In the genomic region with DNA sequence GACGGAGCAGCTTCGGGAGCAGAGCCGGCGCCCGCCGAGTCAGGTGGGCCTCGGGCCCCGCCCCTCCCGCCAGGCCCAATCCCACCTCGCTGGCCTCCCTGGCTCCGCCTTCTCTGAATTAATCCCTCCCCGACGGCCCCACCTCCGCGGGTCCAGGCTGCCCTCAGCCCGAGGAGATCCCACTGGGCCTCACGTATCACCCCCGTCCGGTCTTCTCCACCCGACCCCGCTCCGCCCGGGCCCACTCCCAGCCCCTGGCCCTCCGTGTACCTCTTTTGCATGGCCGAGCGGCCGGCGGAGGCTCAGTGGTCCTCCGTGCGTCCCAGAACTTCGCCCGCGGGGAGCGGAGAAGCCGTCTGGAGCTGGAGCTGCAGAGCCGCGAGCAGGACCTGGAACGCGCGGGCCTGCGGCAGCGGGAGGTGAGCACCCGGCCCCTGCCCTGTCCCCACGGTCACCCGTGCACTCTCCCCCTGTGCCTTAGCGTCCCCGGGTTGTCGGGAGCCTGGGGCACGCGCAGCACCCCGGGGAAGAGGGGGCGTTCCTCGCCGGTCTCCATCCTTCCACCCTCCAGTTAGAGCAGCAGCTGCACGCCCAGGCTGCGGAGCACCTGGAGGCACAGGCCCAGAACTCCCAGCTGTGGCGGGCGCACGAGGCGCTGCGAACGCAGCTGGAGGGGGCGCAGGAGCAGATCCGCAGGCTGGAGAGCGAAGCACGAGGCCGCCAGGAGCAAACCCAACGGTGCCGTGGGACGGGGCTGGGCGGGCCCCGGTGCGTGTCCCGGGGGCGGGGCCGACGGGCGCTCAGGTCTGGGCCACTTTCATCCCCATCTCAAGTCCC, we compare ENCODE assay signal across 8 cellular contexts. TPM values are rescaled to one million over a fixed set of nuclear protein-coding genes. Genes with fewer than 3 reads are reported as not detected.
A peak's percentile ranks its signal among the peaks of the same experiment; 100 is the strongest.
DNase-seq lines count a peak whose midpoint lies in the region; ATAC-seq and TF ChIP-seq lines count a peak whose summit lies in the region.

No MANE protein-coding gene starts in this region.

- no peaks in the 10 kb centered on the region for H3K9me3 Mint-ChIP-seq in activated B cell treated with CpG ODN at 0.5 μM for 24 hours
- no peaks in the 10 kb centered on the region for H3K9me3 Mint-ChIP-seq in stimulated activated naive B cell treated with anti-CD40 and anti-IgM and Interleukin-4, amounts not matched to agents 10 μg/mL and 1 μg/mL and 100 μg/mL, for 72 hours

- peaks cover 52% of the 10 kb centered on the region for H3K4me1 Mint-ChIP-seq in activated B cell treated with CpG ODN at 0.5 μM for 24 hours
- peaks cover 34 to 69% of the 10 kb centered on the region in 2 donors for H3K4me1 Mint-ChIP-seq in stimulated activated naive B cell treated with anti-CD40 and anti-IgM and Interleukin-4, amounts not matched to agents 10 μg/mL and 1 μg/mL and 100 μg/mL, for 72 hours

- H3K9me3 ChIP-seq in duodenal mucosa (ENCODE audit: control insufficient read depth in 1 of 2, low read length in 2 of 2) = no peaks in the 10 kb centered on the region
- H3K9me3 ChIP-seq in right lobe of liver = no peaks in the 10 kb centered on the region

- peaks cover under 1% of the 10 kb centered on the region for H3K36me3 Mint-ChIP-seq in activated B cell treated with CpG ODN at 0.5 μM for 24 hours (ENCODE audit: low read depth)
- H3K36me3 Mint-ChIP-seq in stimulated activated naive B cell treated with anti-CD40 and anti-IgM and Interleukin-4, amounts not matched to agents 10 μg/mL and 1 μg/mL and 100 μg/mL, for 72 hours = peaks cover 0 to 2% of the 10 kb centered on the region in 2 donors

- H3K27me3 ChIP-seq in duodenal mucosa (ENCODE audit: control insufficient read depth in 1 of 2, insufficient read depth in 2 of 2, low read length in 2 of 2) (no peaks in the 10 kb centered on the region), right lobe of liver (no peaks in the 10 kb centered on the region)

- H3K4me3 ChIP-seq in duodenal mucosa (ENCODE audit: low read depth in 1 of 2, low read length in 2 of 2) (peak overlapping the region; percentile 56 to 67), right lobe of liver (peak overlapping the region; percentile 2 to 35 (median 32))

- intact Hi-C loops in activated B cell treated with CpG ODN at 0.5 μM for 24 hours (cut with micrococcal nuclease) = loop anchor here (1.0 to 5.0 kb wide), 3 partner anchors 10 to 33 kb away; a partner anchor contains a TSS
- intact Hi-C loops in right lobe of liver (cut with DNase I) = no loop called here

- ATAC-seq in GM18511 (IDR thresholded peaks at IDR 0.05; ENCODE audit: unreplicated experiment) (peak; percentile 29), activated B cell treated with CpG ODN at 0.5 μM for 24 hours (ENCODE audit: low read depth) (peak; percentile 65), right lobe of liver (peak; percentile 30 to 55 (median 40)), HG03469 (IDR thresholded peaks at IDR 0.05; ENCODE audit: unreplicated experiment) (no peak)
- ATAC-seq in stimulated activated naive B cell treated with anti-CD40 and anti-IgM and Interleukin-4, amounts not matched to agents 10 μg/mL and 1 μg/mL and 100 μg/mL, for 72 hours (replicated peaks) = peak; percentile 46 to 63

- no peak for TF ChIP-seq POLR2A in right lobe of liver (IDR thresholded peaks at IDR 0.05)

- H3K27ac ChIP-seq in duodenal mucosa (ENCODE audit: low read depth, low read length) (no peak overlapping the region), right lobe of liver (no peak overlapping the region)

- peak overlapping the region; percentile 71 for H3K4me3 Mint-ChIP-seq in activated B cell treated with CpG ODN at 0.5 μM for 24 hours
- H3K4me3 Mint-ChIP-seq in stimulated activated naive B cell treated with anti-CD40 and anti-IgM and Interleukin-4, amounts not matched to agents 10 μg/mL and 1 μg/mL and 100 μg/mL, for 72 hours = peak overlapping the region; percentile 52 to 71

- H3K27me3 Mint-ChIP-seq in activated B cell treated with CpG ODN at 0.5 μM for 24 hours = peaks cover 6% of the 10 kb centered on the region
- H3K27me3 Mint-ChIP-seq in stimulated activated naive B cell treated with anti-CD40 and anti-IgM and Interleukin-4, amounts not matched to agents 10 μg/mL and 1 μg/mL and 100 μg/mL, for 72 hours = peaks cover 38 to 50% of the 10 kb centered on the region in 2 donors

- CTCF ChIA-PET in activated B cell treated with CpG ODN at 0.5 μM for 24 hours (lab: Charles Lee) = no interaction called here

- under 1% methylated on average over 15 of the region's 78 CpGs for WGBS in right lobe of liver (ENCODE audit: insufficient coverage, low coverage, low lambda C conversion rate, missing lambda C conversion rate)

- H3K4me1 ChIP-seq in duodenal mucosa (ENCODE audit: control insufficient read depth in 1 of 2, insufficient read depth in 2 of 2, low read length in 2 of 2) (peaks cover 54 to 75% of the 10 kb centered on the region in 2 donors), right lobe of liver (peaks cover 0 to 78% (median 32%) of the 10 kb centered on the region in 4 donors)

- no peak for TF ChIP-seq CTCF in activated B cell treated with CpG ODN at 0.5 μM for 24 hours (IDR thresholded peaks at IDR 0.05)
- TF ChIP-seq CTCF in right lobe of liver (IDR thresholded peaks at IDR 0.05) = no peak

- H3K36me3 ChIP-seq in duodenal mucosa (ENCODE audit: control insufficient read depth in 1 of 2, insufficient read depth in 2 of 2, low read length in 2 of 2) (no peaks in the 10 kb centered on the region), right lobe of liver (no peaks in the 10 kb centered on the region)

- DNase-seq in NCI-H1092 treated with DMSO at 0.1 percent for 48 hours (lab: John Stamatoyannopoulos, UW) (peak; percentile 80), activated B cell treated with CpG ODN at 0.5 μM for 24 hours (peak; percentile 71), right lobe of liver (peak; percentile 73 to 85 (median 82)), inferior parietal cortex (ENCODE audit: extremely low spot score) (no peak)
- DNase-seq in stimulated activated naive B cell treated with anti-CD40 and anti-IgM and Interleukin-4, amounts not matched to agents 10 μg/mL and 1 μg/mL and 100 μg/mL, for 72 hours = peak; percentile 57

- peak overlapping the region in 1 of 2 donors; percentile 83 for H3K9ac ChIP-seq in duodenal mucosa (ENCODE audit: low read depth in 1 of 2, low read length in 2 of 2)

- no peak overlapping the region for H3K27ac Mint-ChIP-seq in activated B cell treated with CpG ODN at 0.5 μM for 24 hours
- no peak overlapping the region for H3K27ac Mint-ChIP-seq in stimulated activated naive B cell treated with anti-CD40 and anti-IgM and Interleukin-4, amounts not matched to agents 10 μg/mL and 1 μg/mL and 100 μg/mL, for 72 hours

- POLR2A ChIA-PET in activated B cell treated with CpG ODN at 0.5 μM for 24 hours (lab: Charles Lee) = interaction anchor here (1.0 to 8.3 kb wide), 7 partner anchors 10 to 22 kb away, joined by 3 to 104 read pairs (median 4); a partner anchor contains a TSS

RNA-seq across cellular contexts. Expression of a gene that starts 2.2 kb away (rescaled TPM):
- 14.4 and 14.5 TPM in 2 replicates for total RNA-seq in activated B cell treated with CpG ODN at 0.5 μM for 24 hours
- total RNA-seq in right lobe of liver = 100 to 1,000 TPM in 5 of 6 experiments, 10 to 100 TPM in 1; 70.8 to 156 (median 135) TPM

RNA-seq across cellular contexts. Expression of a gene that starts 2.8 kb away (rescaled TPM):
- 4.1 and 4.5 TPM in 2 replicates for total RNA-seq in activated B cell treated with CpG ODN at 0.5 μM for 24 hours
- 1 to 10 TPM; 2.2 to 4.0 (median 3.1) TPM for total RNA-seq in right lobe of liver

RNA-seq across cellular contexts. Expression of a gene that starts 11.8 kb away (rescaled TPM):
- 52.9 and 53.2 TPM in 2 replicates for total RNA-seq in activated B cell treated with CpG ODN at 0.5 μM for 24 hours
- 10 to 100 TPM; 33.2 to 97.1 (median 69.6) TPM for total RNA-seq in right lobe of liver

RNA-seq across cellular contexts. Expression of a gene that starts 11.8 kb away (rescaled TPM):
- total RNA-seq in activated B cell treated with CpG ODN at 0.5 μM for 24 hours (83.9 and 90.2 TPM in 2 replicates), right lobe of liver (10 to 100 TPM; 34.5 to 88.1 (median 72.9) TPM)

RNA-seq across cellular contexts. Expression of a gene that starts 12.1 kb away (rescaled TPM):
- total RNA-seq in activated B cell treated with CpG ODN at 0.5 μM for 24 hours (2.2 and 2.3 TPM in 2 replicates), right lobe of liver (10 to 100 TPM; 14.9 to 80.6 (median 30.5) TPM)
